In the genomic region with DNA sequence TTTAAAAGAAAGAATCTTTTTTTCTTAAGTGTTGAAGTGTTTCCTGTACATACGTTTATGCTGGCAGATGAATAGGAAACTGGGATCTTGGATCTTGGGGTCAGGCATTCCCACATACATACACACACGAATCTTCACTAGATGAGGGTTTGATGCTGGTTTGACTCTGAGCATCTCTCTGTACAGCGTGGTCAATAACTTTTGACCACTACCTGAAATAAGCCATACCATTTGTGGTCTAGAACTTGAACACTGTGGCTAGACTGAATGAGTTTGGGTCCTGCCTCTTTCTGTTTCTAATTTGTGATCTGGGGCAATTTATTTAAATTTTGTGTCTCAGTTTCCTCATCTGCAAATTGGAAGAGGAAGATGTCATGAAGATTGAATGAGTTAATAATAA, we compare ENCODE assay signal across 9 cellular contexts.
"Had no signal": no experiment of that assay in that cellular context is flagged by ENCODE, and none has a peak within 500 bp of the region (broad histone marks: within the 10 kb centered on the region; RNA-seq: fewer than 3 reads in every experiment).

No MANE protein-coding gene starts in this region.

- H3K27ac ChIP-seq: GM23248, HL-60 had no signal

- H3K4me3 Mint-ChIP-seq: H9 had no signal

- H3K9ac ChIP-seq: GM23248 had no signal

- H3K4me3 ChIP-seq: GM23248, K562 had no signal

- DNase-seq: GM23248, GOT3, H9, HCEC 1CT, IMR-90, KG1 had no signal

- H2AFZ ChIP-seq: GM23248 had no signal

- ATAC-seq: HepG2, K562 had no signal

- H3K27ac Mint-ChIP-seq: H9 had no signal
